Comparison of ENCODE assay signal across 8 cellular contexts in the genomic region with DNA sequence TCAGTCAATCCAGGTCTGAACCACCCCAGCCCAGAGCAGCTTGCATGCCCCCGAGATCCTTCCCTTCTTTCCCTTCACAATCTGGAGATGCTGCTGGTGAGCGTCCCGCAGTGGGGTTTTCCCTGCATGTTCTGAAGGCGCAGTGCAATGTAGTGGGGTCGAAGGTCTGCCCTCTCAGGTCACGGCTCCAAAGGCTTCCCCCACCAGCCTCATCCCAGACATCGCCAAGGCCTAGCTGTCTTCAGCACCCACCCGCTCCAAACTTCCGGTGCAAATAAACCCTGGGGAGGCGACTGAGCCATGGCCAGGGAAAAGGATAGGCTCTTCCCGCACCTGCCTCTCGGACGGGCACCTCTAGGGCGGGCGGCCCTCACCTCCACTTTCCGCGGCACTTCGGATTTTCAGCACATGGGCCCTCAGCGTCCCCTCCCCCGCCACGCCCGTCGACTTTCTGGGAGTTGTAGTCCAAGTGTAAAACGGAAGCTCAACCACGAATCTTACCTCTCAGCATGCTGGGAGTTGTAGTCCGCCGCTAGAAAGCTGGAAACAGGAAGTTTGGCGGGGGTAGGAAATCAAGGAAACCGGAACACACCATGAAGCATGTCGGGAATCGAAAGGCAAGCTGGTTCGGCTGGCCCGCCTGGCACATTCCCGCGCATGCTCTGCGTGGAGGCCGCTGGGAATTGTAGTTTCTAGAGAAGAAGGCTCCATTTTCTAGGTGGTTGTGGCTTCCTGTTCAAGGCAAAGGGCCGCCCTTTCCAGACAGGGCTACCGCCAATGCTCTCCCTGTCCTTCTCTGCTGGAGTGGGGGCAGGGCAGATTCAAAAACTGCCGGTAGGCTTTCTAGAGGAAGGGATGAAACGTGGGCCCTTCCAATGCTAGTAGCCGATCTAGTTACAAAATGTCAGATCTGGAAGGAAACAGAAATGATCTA.
DNase-seq lines count a peak whose midpoint lies in the region; ATAC-seq and TF ChIP-seq lines count a peak whose summit lies in the region.

MRPL24 (minus strand) TSS at position 410 of the 934 bp plus-strand sequence. CDS start 2,384 bp downstream, outside the sequence.

- H3K4me3 ChIP-seq in GM06990 (replicated peaks; ENCODE audit: low read depth, low read length) = peak within 1 kb of the TSS; percentile 91

- peaks cover 20% of the 10 kb centered on the region for H3K36me3 ChIP-seq in GM06990 (ENCODE audit: control insufficient read depth, insufficient read depth, low read length)

- peak within 1 kb of the TSS; percentile 97 for H3K27ac Mint-ChIP-seq in activated naive CD4-positive, alpha-beta T cell treated with anti-CD3 and anti-CD28 coated beads, Interleukin-2, amount 50 U/mL, for 24 hours

- ATAC-seq in HG02588 (IDR thresholded peaks at IDR 0.05; ENCODE audit: unreplicated experiment) (peak; percentile 74), SK-N-SH treated with all-trans-retinoic acid at 6 μM for 48 hours (peak; percentile 93)

- H3K36me3 Mint-ChIP-seq in activated naive CD4-positive, alpha-beta T cell treated with anti-CD3 and anti-CD28 coated beads, Interleukin-2, amount 50 U/mL, for 24 hours = peaks cover 16% of the 10 kb centered on the region

- H3K27me3 Mint-ChIP-seq in activated naive CD4-positive, alpha-beta T cell treated with anti-CD3 and anti-CD28 coated beads, Interleukin-2, amount 50 U/mL, for 24 hours = no peaks in the 10 kb centered on the region

- H3K27me3 ChIP-seq in GM06990 (replicated peaks; ENCODE audit: control insufficient read depth, insufficient read depth, low read length) = no peaks in the 10 kb centered on the region

- H3K9me3 Mint-ChIP-seq in activated naive CD4-positive, alpha-beta T cell treated with anti-CD3 and anti-CD28 coated beads, Interleukin-2, amount 50 U/mL, for 24 hours = no peaks in the 10 kb centered on the region

- no peak for TF ChIP-seq CTCF in GM06990 (IDR thresholded peaks at IDR 0.05; ENCODE audit: insufficient read depth, low read length, poor library complexity, severe bottlenecking)

- peak within 1 kb of the TSS; percentile 97 for H3K4me3 Mint-ChIP-seq in activated naive CD4-positive, alpha-beta T cell treated with anti-CD3 and anti-CD28 coated beads, Interleukin-2, amount 50 U/mL, for 24 hours

- DNase-seq in GM06990 (ENCODE audit: extremely low read depth, insufficient read length) (peak; percentile 95), NCI-H1092 (lab: John Stamatoyannopoulos, UW) (peak; percentile 99), germinal center (ENCODE audit: low spot score) (peak; percentile 95), non-pigmented ciliary epithelial cell (ENCODE audit: low read depth) (peak; percentile 98), superior temporal gyrus (ENCODE audit: extremely low spot score) (peak; percentile 100)

- peaks cover 32% of the 10 kb centered on the region for H3K4me1 Mint-ChIP-seq in activated naive CD4-positive, alpha-beta T cell treated with anti-CD3 and anti-CD28 coated beads, Interleukin-2, amount 50 U/mL, for 24 hours

TF ChIP-seq in SK-N-SH treated with all-trans-retinoic acid at 6 μM for 48 hours, 23 proteins besides CTCF, POLR2A, EP300 and RAD21:
- TF ChIP-seq RARB (CRISPR knock-in tag; IDR thresholded peaks at IDR 0.05) (0 out of 2 replicates have a peak, but pooled peaks have one; percentile 69), ARNTL (CRISPR knock-in tag; IDR thresholded peaks at IDR 0.05; ENCODE audit: borderline replicate concordance, low read depth) (no peak), BACH2 (CRISPR knock-in tag; IDR thresholded peaks at IDR 0.05; ENCODE audit: borderline replicate concordance) (no peak), TCF4 (CRISPR knock-in tag; IDR thresholded peaks at IDR 0.05; ENCODE audit: borderline replicate concordance) (no peak), ZC3H10 (CRISPR knock-in tag; IDR thresholded peaks at IDR 0.05) (no peak), TSHZ2 (CRISPR knock-in tag; IDR thresholded peaks at IDR 0.05) (no peak)
- TF ChIP-seq, protein P1, sequence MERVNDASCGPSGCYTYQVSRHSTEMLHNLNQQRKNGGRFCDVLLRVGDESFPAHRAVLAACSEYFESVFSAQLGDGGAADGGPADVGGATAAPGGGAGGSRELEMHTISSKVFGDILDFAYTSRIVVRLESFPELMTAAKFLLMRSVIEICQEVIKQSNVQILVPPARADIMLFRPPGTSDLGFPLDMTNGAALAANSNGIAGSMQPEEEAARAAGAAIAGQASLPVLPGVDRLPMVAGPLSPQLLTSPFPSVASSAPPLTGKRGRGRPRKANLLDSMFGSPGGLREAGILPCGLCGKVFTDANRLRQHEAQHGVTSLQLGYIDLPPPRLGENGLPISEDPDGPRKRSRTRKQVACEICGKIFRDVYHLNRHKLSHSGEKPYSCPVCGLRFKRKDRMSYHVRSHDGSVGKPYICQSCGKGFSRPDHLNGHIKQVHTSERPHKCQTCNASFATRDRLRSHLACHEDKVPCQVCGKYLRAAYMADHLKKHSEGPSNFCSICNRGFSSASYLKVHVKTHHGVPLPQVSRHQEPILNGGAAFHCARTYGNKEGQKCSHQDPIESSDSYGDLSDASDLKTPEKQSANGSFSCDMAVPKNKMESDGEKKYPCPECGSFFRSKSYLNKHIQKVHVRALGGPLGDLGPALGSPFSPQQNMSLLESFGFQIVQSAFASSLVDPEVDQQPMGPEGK (CRISPR knock-in tag; IDR thresholded peaks at IDR 0.05; ENCODE audit: borderline replicate concordance) = no peak

Comparison
In these comparisons a context has a peak if more than half of its experiments do, and no peak if none do; other contexts are left out.
1. Peak in every context shown above with its lines: DNase-seq, ATAC-seq and H3K4me3 ChIP-seq.